ENCODE assay signal across 25 cellular contexts in the genomic region with DNA sequence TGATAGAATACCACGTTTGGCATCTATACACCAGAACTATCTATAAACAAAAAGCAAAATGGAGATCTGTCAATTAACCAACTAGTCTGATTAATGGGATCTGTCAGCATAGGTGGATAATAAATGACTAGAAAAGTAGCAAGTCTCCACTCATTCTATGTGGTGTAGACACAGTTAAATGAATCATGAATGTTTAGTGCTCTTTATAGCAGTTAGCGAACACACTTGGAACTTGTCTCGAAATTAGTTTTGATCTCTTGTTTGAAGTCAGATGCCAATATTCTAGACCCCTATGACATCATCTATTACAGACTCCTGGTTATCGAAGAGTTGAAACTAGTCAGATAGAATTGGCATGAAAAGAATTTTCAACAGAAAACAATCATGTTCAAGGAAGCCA.
DNase-seq lines count a peak whose midpoint lies in the region; ATAC-seq, FAIRE-seq and TF ChIP-seq lines count a peak whose summit lies in the region.
"Had no signal": no experiment of that assay in that cellular context is flagged by ENCODE, and none has a peak within 500 bp of the region (broad histone marks: within the 10 kb centered on the region; RNA-seq: fewer than 3 reads in every experiment).

No MANE protein-coding gene starts in this region.

- H3K36me3 ChIP-seq in PC-9 (ENCODE audit: low read depth) (no peaks in the 10 kb centered on the region), rectal smooth muscle tissue (ENCODE audit: control insufficient read depth, insufficient read depth, low read length) (no peaks in the 10 kb centered on the region)
- H3K36me3 ChIP-seq: brain microvascular endothelial cell, tibial nerve had no signal

- peaks cover 9% of the 10 kb centered on the region; the same call in 1 of the 2 replicates for H3F3A ChIP-seq in PC-9 (ENCODE audit: insufficient read depth, low read depth)

- FAIRE-seq in A549 (lab: Jason Lieb, UNC) (no peak), GM12891 (lab: Jason Lieb, UNC) (no peak)
- FAIRE-seq: G401.6 had no signal

- TF ChIP-seq RAD21 in A549 (conservative IDR thresholded peaks at IDR 0.05 in 1 of 2, IDR thresholded peaks at IDR 0.05 in 1 of 2) = no peak

- TF ChIP-seq EP300 in A549 (IDR thresholded peaks at IDR 0.05) = no peak

- no peaks in the 10 kb centered on the region for H3K9me2 ChIP-seq in PC-9 (ENCODE audit: insufficient read depth)

- TF ChIP-seq POLR2A in A549 (IDR thresholded peaks at IDR 0.05; ENCODE audit: low read length) (no peak), GM12891 (IDR thresholded peaks at IDR 0.05; ENCODE audit: low read depth, low read length) (no peak)

- CTCF ChIA-PET in A549 (lab: Yijun Ruan, JAX) = interaction anchor here (0.9 to 1.1 kb wide), 3 partner anchors 150 to 575 kb away, joined by 3 read pairs; no protein-coding TSS in a partner anchor
- CTCF ChIA-PET in PC-9 (lab: Charles Lee) = no interaction called here

- intact Hi-C loops in PC-9 (cut with micrococcal nuclease; ENCODE audit: unreplicated experiment) (no loop called here), left colon (cut with DNase I, micrococcal nuclease) (no loop called here)

- peak; percentile 40 to 57; a peak in 4 of 6 replicates for ATAC-seq in A549
- ATAC-seq in left colon = peak; percentile 25
- no peak for ATAC-seq in HG03565 (IDR thresholded peaks at IDR 0.05; ENCODE audit: unreplicated experiment)
- ATAC-seq: activated CD8-positive, alpha-beta T cell treated with anti-CD3 and anti-CD28 coated beads for 36 hours; activated naive CD8-positive, alpha-beta T cell treated with anti-CD3 and anti-CD28 coated beads, Interleukin-2, amount 50 U/mL, for 24 hours; Right ventricle myocardium inferior; stimulated activated naive CD8-positive, alpha-beta T cell treated with anti-CD3 and anti-CD28 coated beads, Interleukin-15, amount 100 ng/mL, for 72 hours had no signal

- WGBS in A549 (ENCODE audit: missing lambda C conversion rate) = 23% methylated on average over 4 of the region's 4 CpGs

- H3K27me3 ChIP-seq in PC-9 (ENCODE audit: insufficient read depth, low read depth) (no peaks in the 10 kb centered on the region), rectal smooth muscle tissue (ENCODE audit: control insufficient read depth, insufficient read depth, low read length) (no peaks in the 10 kb centered on the region)
- H3K27me3 ChIP-seq: brain microvascular endothelial cell, tibial nerve had no signal

- H3K9ac ChIP-seq in rectal smooth muscle tissue (ENCODE audit: low read length) = no peak overlapping the region

- peak overlapping the region; percentile 63 to 77 for H3K27ac ChIP-seq in A549
- H3K27ac ChIP-seq in PC-9 = 0 out of 2 replicates have a peak overlapping the region, but pooled peaks have one; percentile 6
- peak overlapping the region; percentile 28 for H3K27ac ChIP-seq in rectal smooth muscle tissue (ENCODE audit: low read depth, low read length)
- H3K27ac ChIP-seq: brain microvascular endothelial cell had no signal

- peak overlapping the region; percentile 13; the same call in 1 of the 3 replicates for H3K4me3 ChIP-seq in A549
- no peak overlapping the region for H3K4me3 ChIP-seq in PC-9
- H3K4me3 ChIP-seq in rectal smooth muscle tissue (ENCODE audit: low read length) = no peak overlapping the region
- H3K4me3 ChIP-seq: tibial nerve had no signal

- H4K20me1 ChIP-seq in PC-9 (ENCODE audit: insufficient read depth) = no peaks in the 10 kb centered on the region

- H3K9me3 ChIP-seq in A549 (peaks cover 6% of the 10 kb centered on the region; the same call in 2 of the 3 replicates), PC-9 (ENCODE audit: insufficient read depth, low read depth) (peaks cover 7% of the 10 kb centered on the region; the same call in 1 of the 2 replicates)
- H3K9me3 ChIP-seq: tibial nerve had no signal

- H3K4me1 ChIP-seq in A549 (peaks cover 45% of the 10 kb centered on the region), PC-9 (replicated peaks; ENCODE audit: insufficient read depth) (peaks cover 38% of the 10 kb centered on the region), rectal smooth muscle tissue (ENCODE audit: control insufficient read depth, insufficient read depth, low read length) (peaks cover 8% of the 10 kb centered on the region)

- H3K4me2 ChIP-seq in A549 (peak overlapping the region; percentile 74), PC-9 (peak overlapping the region; percentile 28; the same call in 1 of the 2 replicates)

- POLR2A ChIA-PET in A549 (lab: Yijun Ruan, JAX) (interaction anchor here (0.8 kb wide), 1 partner anchor 110 kb away, joined by 3 read pairs; no protein-coding TSS in a partner anchor), PC-9 (lab: Charles Lee; ENCODE audit: unreplicated experiment) (interaction anchor here (0.6 kb wide), 2 partner anchors 14 to 909 kb away, joined by 3 to 4 read pairs; no protein-coding TSS in a partner anchor)

- H2AFZ ChIP-seq in PC-9 = no peak overlapping the region

- DNase-seq in A549 (ENCODE audit: low read depth in 1 of 2, low spot score in 1 of 2) = no peak
- no peak for DNase-seq in PC-9
- no peak for DNase-seq in left colon
- no peak for DNase-seq in NCI-H1092 (lab: John Stamatoyannopoulos, UW)
- no peak for DNase-seq in T-helper 9 cell
- DNase-seq in GM12891 (ENCODE audit: insufficient read length, low spot score) = no peak
- DNase-seq: activated CD4-positive, CD25-positive, alpha-beta regulatory T cell treated with anti-CD3 and anti-CD28 coated beads, Interleukin-2, amount 50 U/mL, for 72 hours; activated CD8-positive, alpha-beta T cell treated with anti-CD3 and anti-CD28 coated beads for 36 hours; activated gamma-delta T cell; activated naive CD8-positive, alpha-beta T cell treated with anti-CD3 and anti-CD28 coated beads, Interleukin-2, amount 50 U/mL, for 24 hours; activated T-cell treated with anti-CD3 and anti-CD28 coated beads for 4 hours; C1 segment of cervical spinal cord; left cardiac atrium; NCI-H1930; NCI-H2227 treated with DMSO at 0.1 percent for 48 hours; NCI-H774; stimulated activated CD4-positive, alpha-beta T cell treated with anti-CD3 and anti-CD28 coated beads, Interleukin-12 subunit alpha, Interleukin-12 subunit beta, amount 100 ng/mL, for 4 hours; stimulated activated CD4-positive, alpha-beta T cell treated with anti-CD3 and anti-CD28 coated beads, Interleukin-4, amount 100 ng/mL, for 4 hours; stimulated activated naive CD8-positive, alpha-beta T cell treated with anti-CD3 and anti-CD28 coated beads, Interleukin-15, amount 100 ng/mL, for 72 hours had no signal

- TF ChIP-seq CTCF in A549 (IDR thresholded peaks at IDR 0.05) = no peak
- no peak for TF ChIP-seq CTCF in PC-9 (conservative IDR thresholded peaks at IDR 0.05)

- no peaks in the 10 kb centered on the region for H3K79me2 ChIP-seq in PC-9 (ENCODE audit: low read depth)

- no TSS peak for BruUV-seq in PC-9 (replicated peaks; lab: Mats Ljungman, UMichigan)

TF ChIP-seq in A549, 52 proteins besides CTCF, POLR2A, EP300 and RAD21:
- TF ChIP-seq, protein P1, sequence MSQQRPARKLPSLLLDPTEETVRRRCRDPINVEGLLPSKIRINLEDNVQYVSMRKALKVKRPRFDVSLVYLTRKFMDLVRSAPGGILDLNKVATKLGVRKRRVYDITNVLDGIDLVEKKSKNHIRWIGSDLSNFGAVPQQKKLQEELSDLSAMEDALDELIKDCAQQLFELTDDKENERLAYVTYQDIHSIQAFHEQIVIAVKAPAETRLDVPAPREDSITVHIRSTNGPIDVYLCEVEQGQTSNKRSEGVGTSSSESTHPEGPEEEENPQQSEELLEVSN (IDR thresholded peaks at IDR 0.05; ENCODE audit: borderline replicate concordance, low read depth) = no peak
- peak; percentile 86; the same call in 1 of the 2 replicates for TF ChIP-seq HOXB5 (CRISPR knock-in tag; IDR thresholded peaks at IDR 0.05)

TF ChIP-seq in GM12891, 5 proteins besides CTCF, POLR2A, EP300 and RAD21:
- no peak for TF ChIP-seq TAF1 (IDR thresholded peaks at IDR 0.05; ENCODE audit: low read depth, low read length)
- no peak for TF ChIP-seq POU2F2 (IDR thresholded peaks at IDR 0.05; ENCODE audit: low read depth, low read length)
- no peak for TF ChIP-seq PAX5 (IDR thresholded peaks at IDR 0.05; ENCODE audit: insufficient read depth, low read length, severe bottlenecking)
- no peak for TF ChIP-seq SPI1 (IDR thresholded peaks at IDR 0.05; ENCODE audit: low read depth, low read length)
- no peak for TF ChIP-seq POLR2AphosphoS5 (IDR thresholded peaks at IDR 0.05; ENCODE audit: low read depth, low read length)

Comparison
In these comparisons a context has a peak if more than half of its experiments do, and no peak if none do; other contexts are left out.
1. H3K27ac ChIP-seq: peak in every context shown above with its lines; median percentile 70 in A549; 28 in rectal smooth muscle tissue; 6 in PC-9.